ENCODE assay signal across 13 cellular contexts in the genomic region with DNA sequence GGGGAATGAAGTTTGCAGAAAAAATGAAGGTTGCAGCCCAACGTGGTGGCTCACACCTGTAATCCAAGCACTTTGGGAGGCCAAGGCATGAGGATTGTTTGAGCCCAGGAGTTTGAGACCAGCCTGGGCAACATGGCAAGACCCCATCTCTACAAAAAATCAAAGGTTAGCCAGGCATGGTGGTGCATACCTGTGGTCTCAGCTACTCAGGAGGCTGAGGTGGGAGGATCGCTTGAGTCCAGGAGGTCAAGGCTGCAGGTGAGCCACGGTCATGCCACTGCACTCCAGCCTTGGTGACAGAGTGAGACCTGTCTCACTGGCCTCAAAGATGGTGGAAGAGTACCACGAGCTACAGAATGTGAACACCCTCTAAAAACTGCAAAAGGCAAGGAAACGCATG. TPM values are rescaled to one million over a fixed set of nuclear protein-coding genes. Genes with fewer than 3 reads are reported as not detected.
"Had no signal": no experiment of that assay in that cellular context is flagged by ENCODE, and none has a peak within 500 bp of the region (broad histone marks: within the 10 kb centered on the region; RNA-seq: fewer than 3 reads in every experiment).

No MANE protein-coding gene starts in this region.

RNA-seq across cellular contexts. Expression of gene CPN1, which starts 5.0 kb away (rescaled TPM):
- total RNA-seq: activated B cell treated with CpG ODN at 0.5 μM for 24 hours; activated CD4-positive, alpha-beta memory T cell treated with anti-CD3 and anti-CD28 coated beads for 36 hours; activated CD4-positive, alpha-beta memory T cell treated with anti-CD3 and anti-CD28 coated beads, Interleukin-2, amount 10 ng/mL, durations not matched to agents 7 days and 5 days; activated CD4-positive, alpha-beta T cell treated with anti-CD3 and anti-CD28 coated beads for 36 hours; activated CD4-positive, alpha-beta T cell treated with anti-CD3 and anti-CD28 coated beads, Interleukin-2, amount 10 ng/mL, durations not matched to agents 24 days and 14 days; activated CD4-positive, alpha-beta T cell treated with anti-CD3 and anti-CD28 coated beads, Interleukin-2, amount 10 ng/mL, durations not matched to agents 7 days and 5 days; activated CD8-positive, alpha-beta memory T cell treated with anti-CD3 and anti-CD28 coated beads for 36 hours; activated CD8-positive, alpha-beta memory T cell treated with anti-CD3 and anti-CD28 coated beads, Interleukin-2, amount 10 ng/mL, durations not matched to agents 7 days and 5 days; activated CD8-positive, alpha-beta T cell treated with anti-CD3 and anti-CD28 coated beads for 36 hours; activated CD8-positive, alpha-beta T cell treated with anti-CD3 and anti-CD28 coated beads, Interleukin-2, amount 10 ng/mL, durations not matched to agents 7 days and 5 days; T-helper 1 cell treated with Interleukin-12 subunit alpha and Interleukin-12 subunit beta and Interleukin-4 antibody, amounts not matched to agents 30 ng/mL and 1 ng/mL, for 36 hours; T-helper 17 cell; T-helper 2 cell treated with Interferon-gamma antibody and Interleukin-4, amounts not matched to agents 100 ng/mL and 5 ng/mL, for 36 hours had no signal
